In the genomic region with DNA sequence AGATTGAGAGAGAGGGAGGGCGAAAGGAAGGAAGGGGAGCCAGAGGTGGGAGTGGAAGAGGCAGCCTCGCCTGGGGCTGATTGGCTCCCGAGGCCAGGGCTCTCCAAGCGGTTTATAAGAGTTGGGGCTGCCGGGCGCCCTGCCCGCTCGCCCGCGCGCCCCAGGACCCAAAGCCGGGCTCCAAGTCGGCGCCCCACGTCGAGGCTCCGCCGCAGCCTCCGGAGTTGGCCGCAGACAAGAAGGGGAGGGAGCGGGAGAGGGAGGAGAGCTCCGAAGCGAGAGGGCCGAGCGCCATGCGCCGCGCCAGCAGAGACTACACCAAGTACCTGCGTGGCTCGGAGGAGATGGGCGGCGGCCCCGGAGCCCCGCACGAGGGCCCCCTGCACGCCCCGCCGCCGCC, we compare ENCODE assay signal across 9 cellular contexts. TPM values are rescaled to one million over a fixed set of nuclear protein-coding genes. Genes with fewer than 3 reads are reported as not detected.
DNase-seq lines count a peak whose midpoint lies in the region; ATAC-seq and TF ChIP-seq lines count a peak whose summit lies in the region.
"Had no signal": no experiment of that assay in that cellular context is flagged by ENCODE, and none has a peak within 500 bp of the region (broad histone marks: within the 10 kb centered on the region; RNA-seq: fewer than 3 reads in every experiment).

A gene with protein sequence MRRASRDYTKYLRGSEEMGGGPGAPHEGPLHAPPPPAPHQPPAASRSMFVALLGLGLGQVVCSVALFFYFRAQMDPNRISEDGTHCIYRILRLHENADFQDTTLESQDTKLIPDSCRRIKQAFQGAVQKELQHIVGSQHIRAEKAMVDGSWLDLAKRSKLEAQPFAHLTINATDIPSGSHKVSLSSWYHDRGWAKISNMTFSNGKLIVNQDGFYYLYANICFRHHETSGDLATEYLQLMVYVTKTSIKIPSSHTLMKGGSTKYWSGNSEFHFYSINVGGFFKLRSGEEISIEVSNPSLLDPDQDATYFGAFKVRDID (plus strand): TSS at position 142 of the 400 bp plus-strand sequence. CDS start 152 bp downstream, at position 294.

- H3K4me1 Mint-ChIP-seq in endothelial cell (ENCODE audit: unreplicated experiment) (peaks cover 7% of the 10 kb centered on the region), osteocyte (ENCODE audit: unreplicated experiment) (peaks cover 10% of the 10 kb centered on the region)

- H3K4me3 ChIP-seq in GM06990 (replicated peaks; ENCODE audit: low read depth, low read length), result peak within 1 kb of the TSS; percentile 73
- H3K4me3 ChIP-seq in RWPE2 (ENCODE audit: severe bottlenecking), result peak within 1 kb of the TSS; percentile 21

- H3K27ac Mint-ChIP-seq in endothelial cell (ENCODE audit: unreplicated experiment) (no peak within 1 kb of the TSS), osteocyte (ENCODE audit: unreplicated experiment) (no peak within 1 kb of the TSS)

- H3K27ac ChIP-seq in RWPE2 (ENCODE audit: poor library complexity, severe bottlenecking), result no peak within 1 kb of the TSS
- H3K27ac ChIP-seq: epithelial cell of prostate had no signal

- H3K36me3 Mint-ChIP-seq in endothelial cell (ENCODE audit: low read depth, unreplicated experiment) (peaks cover 4% of the 10 kb centered on the region), osteocyte (ENCODE audit: unreplicated experiment) (peaks cover 11% of the 10 kb centered on the region)

- peak; percentile 73 for DNase-seq in GM06990 (ENCODE audit: extremely low read depth, insufficient read length)
- no peak for DNase-seq in RWPE2 (ENCODE audit: low spot score)
- DNase-seq in endothelial cell (ENCODE audit: low spot score), result peak; percentile 30
- DNase-seq in osteocyte (ENCODE audit: extremely low spot score, unreplicated experiment), result no peak
- no peak for DNase-seq in OCI-M2 (lab: John Stamatoyannopoulos, UW; ENCODE audit: unreplicated experiment)
- DNase-seq in dedifferentiated amniotic fluid mesenchymal stem cell (ENCODE audit: extremely low spot score), result no peak
- DNase-seq in HuH-7.5 (ENCODE audit: low spot score), result no peak

- peaks cover 6% of the 10 kb centered on the region for H3K27me3 Mint-ChIP-seq in endothelial cell (ENCODE audit: unreplicated experiment)
- peaks cover 63% of the 10 kb centered on the region for H3K27me3 Mint-ChIP-seq in osteocyte (ENCODE audit: unreplicated experiment)

- ATAC-seq in GM21529 (IDR thresholded peaks at IDR 0.05; ENCODE audit: unreplicated experiment) (peak; percentile 30), RWPE2 (ENCODE audit: low read depth) (peak; percentile 48; the same call in 2 of the 3 replicates)

- no peak for TF ChIP-seq CTCF in GM06990 (IDR thresholded peaks at IDR 0.05; ENCODE audit: insufficient read depth, low read length, poor library complexity, severe bottlenecking)
- TF ChIP-seq CTCF in RWPE2 (IDR thresholded peaks at IDR 0.05; ENCODE audit: poor library complexity, severe bottlenecking), result no peak
- no peak for TF ChIP-seq CTCF in endothelial cell (IDR thresholded peaks at IDR 0.05; ENCODE audit: unreplicated experiment)
- no peak for TF ChIP-seq CTCF in osteocyte (IDR thresholded peaks at IDR 0.05)

- H3K27me3 ChIP-seq in GM06990 (replicated peaks; ENCODE audit: control insufficient read depth, insufficient read depth, low read length) (no peaks in the 10 kb centered on the region), RWPE2 (ENCODE audit: insufficient read depth, poor library complexity, severe bottlenecking) (peaks cover 25% of the 10 kb centered on the region)

- H3K36me3 ChIP-seq in GM06990 (ENCODE audit: control insufficient read depth, insufficient read depth, low read length) (no peaks in the 10 kb centered on the region), RWPE2 (ENCODE audit: low read depth) (no peaks in the 10 kb centered on the region)

- peak within 1 kb of the TSS; percentile 87 for H3K4me3 Mint-ChIP-seq in endothelial cell (ENCODE audit: unreplicated experiment)
- peak within 1 kb of the TSS; percentile 68 for H3K4me3 Mint-ChIP-seq in osteocyte (ENCODE audit: unreplicated experiment)

- H3K9me3 Mint-ChIP-seq in endothelial cell (ENCODE audit: unreplicated experiment) (no peaks in the 10 kb centered on the region), osteocyte (ENCODE audit: unreplicated experiment) (peaks cover 13% of the 10 kb centered on the region)

- no peaks in the 10 kb centered on the region for H3K4me1 ChIP-seq in RWPE2 (ENCODE audit: insufficient read depth, poor library complexity, severe bottlenecking)

- H3K9me3 ChIP-seq in RWPE2 (ENCODE audit: severe bottlenecking), result no peaks in the 10 kb centered on the region

RNA-seq across cellular contexts. Expression of the gene that starts here (rescaled TPM):
- total RNA-seq in endothelial cell (ENCODE audit: unreplicated experiment) (0.21 TPM), osteocyte (0.26 TPM in 1 of 2 replicates, not detected in the other)

Comparison
In these comparisons a context has a peak if more than half of its experiments do, and no peak if none do; other contexts are left out.
1. Peak in DNase-seq in endothelial cell; RNA of the gene not detected or under 1 TPM.